In genomic region chr9:91992636-91993035, GRCh38 we compare ENCODE assay signal across 20 cellular contexts. TPM values are rescaled to one million over a fixed set of nuclear protein-coding genes. Genes with fewer than 3 reads are reported as not detected.
DNase-seq lines count a peak whose midpoint lies in the region; TF ChIP-seq lines count a peak whose summit lies in the region.
"Had no signal": no experiment of that assay in that cellular context is flagged by ENCODE, and none has a peak within 500 bp of the region (broad histone marks: within the 10 kb centered on the region; RNA-seq: fewer than 3 reads in every experiment).

No MANE protein-coding gene starts in this region.

- H3K14ac ChIP-seq in mesenchymal stem cell (ENCODE audit: low read length in 2 of 2): no peak overlapping the region

- H3K9me3 ChIP-seq in mesenchymal stem cell (ENCODE audit: control insufficient read depth, low read length): no peaks in the 10 kb centered on the region
- H3K9me3 ChIP-seq: adrenal gland, HAP-1, psoas muscle, testis had no signal

- H4K8ac ChIP-seq in mesenchymal stem cell (ENCODE audit: low read length): no peak overlapping the region

- no peak overlapping the region for H3K23ac ChIP-seq in mesenchymal stem cell (ENCODE audit: low read length in 2 of 2)

- no peak overlapping the region for H2BK15ac ChIP-seq in mesenchymal stem cell (ENCODE audit: low read depth, poor library complexity, severe bottlenecking)

- no peaks in the 10 kb centered on the region for H3K36me3 ChIP-seq in brain microvascular endothelial cell (replicated peaks)
- H3K36me3 ChIP-seq in mesenchymal stem cell (ENCODE audit: control insufficient read depth in 1 of 2, insufficient read depth in 2 of 2, low read depth in 1 of 2, low read length in 2 of 2): no peaks in the 10 kb centered on the region
- H3K36me3 ChIP-seq: adrenal gland, HAP-1 had no signal

- DNase-seq in AG08395 (ENCODE audit: low spot score) (peak; percentile 91), HFF-Myc (ENCODE audit: extremely low read depth, low read depth) (peak; percentile 100), brain microvascular endothelial cell (peak; percentile 19), mesenchymal stem cell (no peak), cerebellar cortex (ENCODE audit: low spot score) (no peak), NCI-H2029 (lab: John Stamatoyannopoulos, UW) (no peak), amygdala (lab: John Stamatoyannopoulos, UW) (no peak)
- no peak for DNase-seq in stimulated activated CD8-positive, alpha-beta memory T cell treated with anti-CD3 and anti-CD28 coated beads, Interleukin-4, amount 100 ng/mL, for 48 hours
- DNase-seq: activated T-cell treated with anti-CD3 and anti-CD28 coated beads, Interleukin-2, amount 50 U/mL, for 4 hours; adrenal gland; cortex of kidney; erythroblast; KG1; left ventricle myocardium superior; naive B cell; NCI-H1417; NCI-H446 treated with DMSO at 0.1 percent for 48 hours; psoas muscle; testis had no signal

- no peaks in the 10 kb centered on the region for H3K79me1 ChIP-seq in mesenchymal stem cell (replicated peaks; ENCODE audit: low read length, poor library complexity, severe bottlenecking)

- in situ Hi-C loops in brain microvascular endothelial cell (cut with HindIII; ENCODE audit: low pct_ligation_motif_present, low sequenced_read_pairs): no loop called here

- H3K9ac ChIP-seq in mesenchymal stem cell (ENCODE audit: low read length): peak overlapping the region; percentile 82

- no peak overlapping the region for H3K4me2 ChIP-seq in mesenchymal stem cell (ENCODE audit: low read length, poor library complexity, severe bottlenecking)

- no peak overlapping the region for H2AK5ac ChIP-seq in mesenchymal stem cell (ENCODE audit: low read length, severe bottlenecking)

- H3K18ac ChIP-seq in mesenchymal stem cell (ENCODE audit: low read depth in 1 of 2, low read length in 2 of 2): no peak overlapping the region

- H4K91ac ChIP-seq in mesenchymal stem cell (ENCODE audit: low read length): no peak overlapping the region

- H3K27me3 ChIP-seq in brain microvascular endothelial cell (replicated peaks) (no peaks in the 10 kb centered on the region), mesenchymal stem cell (ENCODE audit: control insufficient read depth in 1 of 2, insufficient read depth in 1 of 2, low read length in 2 of 2) (peaks cover 9 to 11% of the 10 kb centered on the region in 2 experiments)
- H3K27me3 ChIP-seq: adrenal gland, testis had no signal

- H2AFZ ChIP-seq in mesenchymal stem cell (ENCODE audit: low read depth, low read length): no peak overlapping the region

- 83% methylated on average over 8 of the region's 8 CpGs for WGBS in mesenchymal stem cell

- H3K4me3 ChIP-seq in HFF-Myc (replicated peaks; ENCODE audit: low read depth, low read length): peak overlapping the region; percentile 35; the same call in 1 of the 2 replicates
- H3K4me3 ChIP-seq in brain microvascular endothelial cell (ENCODE audit: low read depth, low read length): no peak overlapping the region
- peak overlapping the region in 1 of 2 experiments; percentile 70 for H3K4me3 ChIP-seq in mesenchymal stem cell (ENCODE audit: insufficient read depth in 1 of 2, low read depth in 1 of 2, low read length in 2 of 2)
- H3K4me3 ChIP-seq: adrenal gland, HAP-1, testis had no signal

- no peak overlapping the region for H3K4ac ChIP-seq in mesenchymal stem cell (ENCODE audit: low read depth in 1 of 2, low read length in 2 of 2)

- H2BK5ac ChIP-seq in mesenchymal stem cell (ENCODE audit: low read depth, low read length, poor library complexity, severe bottlenecking): no peak overlapping the region

- TF ChIP-seq CTCF in HFF-Myc (IDR thresholded peaks at IDR 0.05; ENCODE audit: low read depth, low read length, missing control alignments) (no peak), brain microvascular endothelial cell (IDR thresholded peaks at IDR 0.05; ENCODE audit: low read depth, low read length, missing control alignments) (no peak)

- no peak overlapping the region for H2BK12ac ChIP-seq in mesenchymal stem cell (ENCODE audit: low read length in 2 of 2)

- H3K4me1 ChIP-seq in mesenchymal stem cell (ENCODE audit: control insufficient read depth, insufficient read depth, low read depth, low read length): no peaks in the 10 kb centered on the region
- H3K4me1 ChIP-seq: adrenal gland, HAP-1, psoas muscle, testis had no signal

- no peak overlapping the region for H2BK120ac ChIP-seq in mesenchymal stem cell (ENCODE audit: low read depth, low read length)

- H3K27ac ChIP-seq in brain microvascular endothelial cell (no peak overlapping the region), mesenchymal stem cell (ENCODE audit: low read length, poor library complexity, severe bottlenecking) (no peak overlapping the region)
- H3K27ac ChIP-seq: adrenal gland, psoas muscle, testis had no signal

RNA-seq across cellular contexts. Expression of gene ROR2, which starts 42.6 kb away (rescaled TPM):
- polyA plus RNA-seq in mesenchymal stem cell (2013, experiment 1 of 2): 7.6 TPM
- 7.8 TPM for polyA plus RNA-seq in mesenchymal stem cell (2013, experiment 2 of 2)

Comparison
In these comparisons a context has a peak if more than half of its experiments do, and no peak if none do; other contexts are left out.
1. DNase-seq: peak in AG08395 (single experiment), HFF-Myc (single experiment) and brain microvascular endothelial cell (single experiment); none in mesenchymal stem cell (single experiment), cerebellar cortex (single experiment), NCI-H2029 (single experiment), amygdala (0 of 56) and stimulated activated CD8-positive, alpha-beta memory T cell treated with anti-CD3 and anti-CD28 coated beads, Interleukin-4, amount 100 ng/mL, for 48 hours (single experiment).